In genomic region chr9:86405926-86406325, GRCh38 we compare ENCODE assay signal across 9 cellular contexts. TPM values are rescaled to one million over a fixed set of nuclear protein-coding genes. Genes with fewer than 3 reads are reported as not detected.
DNase-seq lines count a peak whose midpoint lies in the region; ATAC-seq, FAIRE-seq and TF ChIP-seq lines count a peak whose summit lies in the region.
"Had no signal": no experiment of that assay in that cellular context is flagged by ENCODE, and none has a peak within 500 bp of the region (broad histone marks: within the 10 kb centered on the region; RNA-seq: fewer than 3 reads in every experiment).

No MANE protein-coding gene starts in this region.

- CTCF ChIA-PET in activated naive CD4-positive, alpha-beta T cell treated with anti-CD3 and anti-CD28 coated beads, Interleukin-2, amount 10 ng/mL, durations not matched to agents 7 days and 5 days (lab: Charles Lee), result interaction anchor here (0.6 to 2.4 kb wide), 3 partner anchors 8 to 77 kb away, joined by 3 to 12 read pairs (median 4); no protein-coding TSS in a partner anchor
- CTCF ChIA-PET in T-cell (lab: Charles Lee), result interaction anchor here in 1 of 2 donors (2.7 kb wide), 1 partner anchor 8 kb away, joined by 14 read pairs; no protein-coding TSS in a partner anchor

- H3K36me3 ChIP-seq in right lobe of liver, result no peaks in the 10 kb centered on the region
- no peaks in the 10 kb centered on the region for H3K36me3 ChIP-seq in upper lobe of left lung

- DNase-seq in activated naive CD4-positive, alpha-beta T cell treated with Interleukin-2 at 50 U/mL for 16 hours, result peak; percentile 5
- DNase-seq in activated naive CD4-positive, alpha-beta T cell treated with anti-CD3 and anti-CD28 coated beads, Interleukin-2, amount 10 ng/mL, durations not matched to agents 7 days and 5 days, result no peak
- peak; percentile 76 for DNase-seq in astrocyte of the cerebellum (ENCODE audit: low read depth)
- DNase-seq in right lobe of liver, result no peak
- no peak for DNase-seq in upper lobe of left lung
- no peak for DNase-seq in D721Med (ENCODE audit: insufficient read length, low spot score)
- no peak for DNase-seq in T-cell

- H3K4me1 ChIP-seq in right lobe of liver (peaks cover 0 to 51% (median 21%) of the 10 kb centered on the region in 4 donors), upper lobe of left lung (peaks cover 17 to 26% (median 19%) of the 10 kb centered on the region in 4 donors)
- H3K4me1 ChIP-seq: parathyroid adenoma had no signal

- H3K27me3 ChIP-seq in right lobe of liver, result no peaks in the 10 kb centered on the region
- no peaks in the 10 kb centered on the region for H3K27me3 ChIP-seq in upper lobe of left lung

- ATAC-seq in right lobe of liver, result peak; percentile 1 to 47 (median 12)
- peak; percentile 63 to 80 for ATAC-seq in upper lobe of left lung (ENCODE audit: low FRiP score in 2 of 2)
- no peak for ATAC-seq in GM21390 (IDR thresholded peaks at IDR 0.05; ENCODE audit: unreplicated experiment)
- no peak for ATAC-seq in T-cell (replicated peaks in 1 of 4)

- TF ChIP-seq EP300 in upper lobe of left lung (IDR thresholded peaks at IDR 0.05), result no peak

- intact Hi-C loops in right lobe of liver (cut with DNase I), result no loop called here

- H3K27ac ChIP-seq in right lobe of liver, result peak overlapping the region; percentile 7 to 95 (median 87)
- H3K27ac ChIP-seq in upper lobe of left lung, result peak overlapping the region in 2 of 4 donors; percentile 9 to 41
- H3K27ac ChIP-seq: parathyroid adenoma had no signal

- H3K27ac Mint-ChIP-seq in activated naive CD4-positive, alpha-beta T cell treated with anti-CD3 and anti-CD28 coated beads, Interleukin-2, amount 10 ng/mL, durations not matched to agents 7 days and 5 days, result no peak overlapping the region
- H3K27ac Mint-ChIP-seq in T-cell, result no peak overlapping the region

- H3K36me3 Mint-ChIP-seq in activated naive CD4-positive, alpha-beta T cell treated with anti-CD3 and anti-CD28 coated beads, Interleukin-2, amount 10 ng/mL, durations not matched to agents 7 days and 5 days, result no peaks in the 10 kb centered on the region
- H3K36me3 Mint-ChIP-seq in T-cell, result no peaks in the 10 kb centered on the region

- WGBS in right lobe of liver (ENCODE audit: insufficient coverage, low coverage, low lambda C conversion rate, missing lambda C conversion rate), result 10% methylated on average over 4 of the region's 4 CpGs
- 24 to 33% methylated on average over 4 of the region's 4 CpGs for WGBS in upper lobe of left lung, 2 donors

- POLR2A ChIA-PET in T-cell (lab: Charles Lee), result no interaction called here

- TF ChIP-seq POLR2A in right lobe of liver (IDR thresholded peaks at IDR 0.05), result no peak
- no peak for TF ChIP-seq POLR2A in upper lobe of left lung (IDR thresholded peaks at IDR 0.05)

- no peak for FAIRE-seq in D721Med (lab: Jason Lieb, UNC)

- H3K9me3 ChIP-seq in right lobe of liver (no peaks in the 10 kb centered on the region), upper lobe of left lung (no peaks in the 10 kb centered on the region)

- no peaks in the 10 kb centered on the region for H3K4me1 Mint-ChIP-seq in activated naive CD4-positive, alpha-beta T cell treated with anti-CD3 and anti-CD28 coated beads, Interleukin-2, amount 10 ng/mL, durations not matched to agents 7 days and 5 days
- peaks cover 0 to 5% (median 0%) of the 10 kb centered on the region in 3 donors for H3K4me1 Mint-ChIP-seq in T-cell

- H3K4me3 Mint-ChIP-seq in activated naive CD4-positive, alpha-beta T cell treated with anti-CD3 and anti-CD28 coated beads, Interleukin-2, amount 10 ng/mL, durations not matched to agents 7 days and 5 days, result no peak overlapping the region
- H3K4me3 Mint-ChIP-seq in T-cell, result no peak overlapping the region

- in situ Hi-C loops in astrocyte of the cerebellum (cut with HindIII; ENCODE audit: low sequenced_read_pairs), result no loop called here

- peaks cover 19% of the 10 kb centered on the region for H3K27me3 Mint-ChIP-seq in activated naive CD4-positive, alpha-beta T cell treated with anti-CD3 and anti-CD28 coated beads, Interleukin-2, amount 10 ng/mL, durations not matched to agents 7 days and 5 days
- H3K27me3 Mint-ChIP-seq in T-cell, result peaks cover 25 to 28% of the 10 kb centered on the region in 2 donors

- H3K9me3 Mint-ChIP-seq in activated naive CD4-positive, alpha-beta T cell treated with anti-CD3 and anti-CD28 coated beads, Interleukin-2, amount 10 ng/mL, durations not matched to agents 7 days and 5 days, result no peaks in the 10 kb centered on the region
- H3K9me3 Mint-ChIP-seq in T-cell, result no peaks in the 10 kb centered on the region

- TF ChIP-seq CTCF in astrocyte of the cerebellum (IDR thresholded peaks at IDR 0.05; ENCODE audit: low read depth, low read length, missing control alignments) (no peak), right lobe of liver (IDR thresholded peaks at IDR 0.05) (no peak), upper lobe of left lung (IDR thresholded peaks at IDR 0.05) (no peak), D721Med (IDR thresholded peaks at IDR 0.05; ENCODE audit: insufficient read depth, missing control alignments) (no peak)

- no peak overlapping the region for H3K4me3 ChIP-seq in astrocyte of the cerebellum (ENCODE audit: low read depth, low read length)
- H3K4me3 ChIP-seq in right lobe of liver, result peak overlapping the region in 2 of 3 donors; percentile 3 to 11
- H3K4me3 ChIP-seq in upper lobe of left lung, result no peak overlapping the region

RNA-seq across cellular contexts. Expression of gene TUT7, which starts 51.7 kb away (rescaled TPM):
- total RNA-seq in right lobe of liver (10 to 100 TPM; 22.5 to 46.7 (median 31.6) TPM), upper lobe of left lung (100 to 1,000 TPM in 1 of 6 donors, 10 to 100 TPM in 5; 28.6 to 159 (median 47.3) TPM), T-cell (10 to 100 TPM; 45.4 to 50.4 (median 48.6) TPM)

Comparison
In these comparisons a context has a peak if more than half of its experiments do, and no peak if none do; other contexts are left out.
1. DNase-seq: peak in activated naive CD4-positive, alpha-beta T cell treated with Interleukin-2 at 50 U/mL for 16 hours (single experiment) and astrocyte of the cerebellum (single experiment); none in activated naive CD4-positive, alpha-beta T cell treated with anti-CD3 and anti-CD28 coated beads, Interleukin-2, amount 10 ng/mL, durations not matched to agents 7 days and 5 days (single experiment), right lobe of liver (0 of 3), upper lobe of left lung (0 of 2), D721Med (single experiment) and T-cell (0 of 34).
2. H3K4me3 ChIP-seq: peak in right lobe of liver (2 of 3); none in astrocyte of the cerebellum (single experiment) and upper lobe of left lung (0 of 4).
3. ATAC-seq: peak in right lobe of liver (4 of 4) and upper lobe of left lung (2 of 2); none in GM21390 (single experiment) and T-cell (0 of 4).